2 cellular contexts compared by ENCODE assay signal in genomic region chr7:30807477-30807876, GRCh38. TPM values are rescaled to one million over a fixed set of nuclear protein-coding genes. Genes with fewer than 3 reads are reported as not detected.
"Had no signal": no experiment of that assay in that cellular context is flagged by ENCODE, and none has a peak within 500 bp of the region (broad histone marks: within the 10 kb centered on the region; RNA-seq: fewer than 3 reads in every experiment).

No MANE protein-coding gene starts in this region.

RNA-seq across cellular contexts. Expression of gene INMT, which starts 55.5 kb away (rescaled TPM):
- total RNA-seq: activated CD8-positive, alpha-beta T cell treated with anti-CD3 and anti-CD28 coated beads, Interleukin-2, amount 10 ng/mL, durations not matched to agents 7 days and 5 days; activated T-helper 2 cell treated with anti-CD3 and anti-CD28 coated beads, Interferon-gamma antibody, Interleukin-2, Interleukin-4, amounts not matched to agents 10 μg/mL and 5 μg/mL and 100 μg/mL, durations not matched to agents 14 hours and 24 hours and 36 hours had no signal
